Comparison of ENCODE assay signal across 8 cellular contexts in genomic region chr2:227890495-227891079, GRCh38. TPM values are rescaled to one million over a fixed set of nuclear protein-coding genes. Genes with fewer than 3 reads are reported as not detected.
A peak's percentile ranks its signal among the peaks of the same experiment; 100 is the strongest.
DNase-seq lines count a peak whose midpoint lies in the region; ATAC-seq and TF ChIP-seq lines count a peak whose summit lies in the region.

No MANE protein-coding gene starts in this region.

- no peaks in the 10 kb centered on the region for H3K27me3 ChIP-seq in lung (ENCODE audit: control insufficient read depth, insufficient read depth)

- H3K4me3 Mint-ChIP-seq in T-cell, result no peak overlapping the region

- WGBS in lung, 2 donors, result 1 to 10% methylated on average over 2 of the region's 2 CpGs

- no peak overlapping the region for H3K27ac Mint-ChIP-seq in T-cell

- POLR2A ChIA-PET in OCI-LY7 (lab: Charles Lee) (interaction anchor here (0.7 to 1.0 kb wide), 2 partner anchors 17 to 1024 kb away, joined by 3 read pairs; no protein-coding TSS in a partner anchor), T-cell (lab: Charles Lee) (no interaction called here)

- peaks cover 2 to 5% of the 10 kb centered on the region in 2 donors for H3K27me3 Mint-ChIP-seq in T-cell

- no peaks in the 10 kb centered on the region for H3K4me1 ChIP-seq in OCI-LY7 (ENCODE audit: insufficient read depth, low read length, poor library complexity, severe bottlenecking)
- no peaks in the 10 kb centered on the region for H3K4me1 ChIP-seq in lung (ENCODE audit: control insufficient read depth in 2 of 2, insufficient read depth in 2 of 2, low read length in 2 of 2)

- no peaks in the 10 kb centered on the region for H3K4me1 Mint-ChIP-seq in T-cell

- no peaks in the 10 kb centered on the region for H3K9me3 Mint-ChIP-seq in T-cell

- H3K36me3 ChIP-seq in OCI-LY7 (ENCODE audit: insufficient read depth, low read length), result no peaks in the 10 kb centered on the region
- H3K36me3 ChIP-seq in lung (ENCODE audit: control insufficient read depth in 2 of 2, insufficient read depth in 2 of 2, low read length in 2 of 2), result no peaks in the 10 kb centered on the region

- in situ Hi-C loops in Caki2 (cut with HindIII; ENCODE audit: low pct_unique_long_range_greater_than_20kb, low sequenced_read_pairs), result no loop called here

- ATAC-seq in GM19372 (IDR thresholded peaks at IDR 0.05; ENCODE audit: low read depth, unreplicated experiment), result peak; percentile 73
- peak; percentile 81 for ATAC-seq in HG03520 (IDR thresholded peaks at IDR 0.05; ENCODE audit: unreplicated experiment)
- no peak for ATAC-seq in lung (ENCODE audit: insufficient read depth, low FRiP score)
- no peak for ATAC-seq in T-cell (replicated peaks in 1 of 4)

- H3K9me3 ChIP-seq in OCI-LY7 (ENCODE audit: low read length) (no peaks in the 10 kb centered on the region), lung (ENCODE audit: control insufficient read depth in 2 of 2, insufficient read depth in 1 of 2, low read length in 1 of 2) (no peaks in the 10 kb centered on the region)

- no peak overlapping the region for H3K27ac ChIP-seq in OCI-LY7 (ENCODE audit: low read depth, low read length, poor library complexity, severe bottlenecking)
- H3K27ac ChIP-seq in coronary artery, result no peak overlapping the region
- H3K27ac ChIP-seq in lung (ENCODE audit: low read depth in 1 of 2, low read length in 1 of 2), result no peak overlapping the region

- H2AFZ ChIP-seq in OCI-LY7 (ENCODE audit: low read length), result no peak overlapping the region

- H3K9me2 ChIP-seq in OCI-LY7 (ENCODE audit: insufficient read depth, low read length), result no peaks in the 10 kb centered on the region

- H3K4me2 ChIP-seq in OCI-LY7 (ENCODE audit: low read length), result no peak overlapping the region

- TF ChIP-seq CTCF in OCI-LY7 (conservative IDR thresholded peaks at IDR 0.05; ENCODE audit: low read length), result peak; percentile 85
- peak; percentile 59 for TF ChIP-seq CTCF in coronary artery (IDR thresholded peaks at IDR 0.05)
- TF ChIP-seq CTCF in lung (IDR thresholded peaks at IDR 0.05; ENCODE audit: control extremely low read depth, extremely low read depth), result peak; percentile 0

- CTCF ChIA-PET in OCI-LY7 (lab: Charles Lee; ENCODE audit: unreplicated experiment), result no interaction called here
- CTCF ChIA-PET in T-cell (lab: Charles Lee), result interaction anchor here (0.6 to 2.1 kb wide), 18 partner anchors 8 to 1386 kb away, joined by 3 to 10 read pairs (median 4); no protein-coding TSS in a partner anchor

- peak; percentile 23 for DNase-seq in Caki2 (ENCODE audit: low read depth)
- DNase-seq in OCI-LY7 (ENCODE audit: low spot score), result peak; percentile 64
- no peak for DNase-seq in coronary artery (ENCODE audit: low spot score)
- DNase-seq in lung (ENCODE audit: low spot score), result no peak
- DNase-seq in 8988T, result no peak
- no peak for DNase-seq in T-cell

- no peaks in the 10 kb centered on the region for H3K36me3 Mint-ChIP-seq in T-cell

- H3K4me3 ChIP-seq in OCI-LY7 (ENCODE audit: low read depth, low read length, poor library complexity, severe bottlenecking), result no peak overlapping the region
- no peak overlapping the region for H3K4me3 ChIP-seq in coronary artery
- H3K4me3 ChIP-seq in lung, result no peak overlapping the region

- no TSS peak for BruUV-seq in OCI-LY7 (replicated peaks; lab: Mats Ljungman, UMichigan)

- no peaks in the 10 kb centered on the region for H4K20me1 ChIP-seq in OCI-LY7 (ENCODE audit: insufficient read depth, low read length)

- intact Hi-C loops in OCI-LY7 (cut with micrococcal nuclease; ENCODE audit: unreplicated experiment), result loop anchor here (5.0 kb wide), 1 partner anchor 1382 kb away; the partner anchor contains the start of gene PID1

- H3K79me2 ChIP-seq in OCI-LY7 (ENCODE audit: insufficient read depth, low read depth, low read length), result no peaks in the 10 kb centered on the region

RNA-seq across cellular contexts. Expression of gene DAW1, which starts 19.2 kb away (rescaled TPM):
- total RNA-seq in Caki2 (2014; rRNA removed; shearing (Covaris generic); ENCODE audit: low replicate concordance), result 3.4 and 4.3 TPM in 2 replicates
- not detected in 2 replicates for total RNA-seq in OCI-LY7 (2014; rRNA removed; shearing (Covaris generic))
- total RNA-seq in OCI-LY7 (2022) (not detected in 2 replicates), lung (10 to 100 TPM in 1 of 2 donors, 1 to 10 TPM in 1; 9.2 to 18.7 TPM), T-cell (not detected)
- 10 to 100 TPM in 1 of 2 donors, 1 to 10 TPM in 1; 3.3 to 10.6 TPM for polyA plus RNA-seq in lung

Comparison
In these comparisons a context has a peak if more than half of its experiments do, and no peak if none do; other contexts are left out.
1. DNase-seq: peak in Caki2 (single experiment) and OCI-LY7 (single experiment); none in coronary artery (single experiment), lung (single experiment), 8988T (single experiment) and T-cell (0 of 34).
2. ATAC-seq: peak in GM19372 (single experiment) and HG03520 (single experiment); none in lung (single experiment) and T-cell (0 of 4).
3. CTCF ChIP-seq: peak in every context shown above with its lines; median percentile 85 in OCI-LY7; 59 in coronary artery; 0 in lung.